12 cellular contexts compared by ENCODE assay signal in the genomic region with DNA sequence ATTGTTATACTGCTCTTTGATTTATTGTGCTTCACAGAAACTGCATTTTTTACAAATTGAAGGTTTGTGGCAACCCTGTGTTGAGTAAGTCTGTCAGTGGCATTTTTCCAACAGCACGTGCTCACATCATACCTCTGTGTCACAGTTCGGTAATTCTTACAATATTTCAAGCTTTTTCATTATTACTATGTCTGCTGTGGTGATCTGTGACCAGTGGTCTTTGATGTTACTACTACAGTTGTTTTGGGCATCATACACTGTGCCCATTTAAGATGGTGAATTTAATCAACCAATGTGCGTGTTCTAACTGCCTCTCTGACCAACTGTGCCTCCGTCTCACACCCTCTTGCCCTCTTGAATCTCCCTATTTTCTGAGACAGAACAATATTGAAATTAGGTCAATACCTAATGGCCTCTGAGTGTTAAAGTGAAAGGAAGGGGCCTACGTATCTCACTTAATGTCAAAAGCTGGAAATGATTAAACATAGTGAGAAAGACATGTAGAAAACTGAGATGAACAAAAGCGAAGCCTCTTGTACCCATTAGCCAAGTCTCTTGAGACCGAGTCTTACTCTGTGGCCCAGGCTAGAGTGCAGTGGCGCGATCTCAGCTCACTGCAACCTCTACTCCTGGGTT. TPM values are rescaled to one million over a fixed set of nuclear protein-coding genes. Genes with fewer than 3 reads are reported as not detected.
DNase-seq lines count a peak whose midpoint lies in the region; ATAC-seq and TF ChIP-seq lines count a peak whose summit lies in the region.
"Had no signal": no experiment of that assay in that cellular context is flagged by ENCODE, and none has a peak within 500 bp of the region (broad histone marks: within the 10 kb centered on the region; RNA-seq: fewer than 3 reads in every experiment).

No MANE protein-coding gene starts in this region.

- H3K4me3 ChIP-seq in IMR-90 (ENCODE audit: insufficient read depth, low read depth, low read length) (no peak overlapping the region), mesenchymal stem cell (ENCODE audit: insufficient read depth in 1 of 2, low read depth in 1 of 2, low read length in 2 of 2) (no peak overlapping the region)
- H3K4me3 ChIP-seq: sigmoid colon, SJSA1 had no signal

- WGBS in IMR-90 (ENCODE audit: extremely low coverage in 2 of 2, insufficient read length in 1 of 2), 2 experiments = 100% methylated on average over 2 of the region's 9 CpGs; no CpG with 5 or more reads in 1 of the 2 experiments
- WGBS in mesenchymal stem cell = 85% methylated on average over 6 of the region's 9 CpGs

- H4K20me1 ChIP-seq in IMR-90 (ENCODE audit: insufficient read depth, low read length) = no peaks in the 10 kb centered on the region

- H3K27ac ChIP-seq in IMR-90 (ENCODE audit: insufficient read depth, low read length) = no peak overlapping the region
- no peak overlapping the region for H3K27ac ChIP-seq in mesenchymal stem cell (ENCODE audit: low read length, poor library complexity, severe bottlenecking)
- H3K27ac ChIP-seq: sigmoid colon, SJSA1 had no signal

- in situ Hi-C loops in IMR-90 (cut with MboI; ENCODE audit: low sequenced_read_pairs) = no loop called here

- no peak overlapping the region for H2BK12ac ChIP-seq in mesenchymal stem cell (ENCODE audit: low read length in 2 of 2)

- no peak overlapping the region for H3K18ac ChIP-seq in IMR-90 (ENCODE audit: low read depth, low read length)
- no peak overlapping the region for H3K18ac ChIP-seq in mesenchymal stem cell (ENCODE audit: low read depth in 1 of 2, low read length in 2 of 2)

- TF ChIP-seq RAD21 in IMR-90 (IDR thresholded peaks at IDR 0.05; ENCODE audit: low read length) = no peak

- 0 out of 2 replicates have a peak overlapping the region, but pooled peaks have one; percentile 16 for H3K14ac ChIP-seq in IMR-90 (replicated peaks; ENCODE audit: low read depth, low read length)
- no peak overlapping the region for H3K14ac ChIP-seq in mesenchymal stem cell (ENCODE audit: low read length in 2 of 2)

- DNase-seq in stimulated activated naive CD8-positive, alpha-beta T cell treated with anti-CD3 and anti-CD28 coated beads, Interleukin-15, amount 100 ng/mL, for 72 hours = no peak
- no peak for DNase-seq in stimulated activated naive CD8-positive, alpha-beta T cell treated with anti-CD3 and anti-CD28 coated beads, Interleukin-15, Interleukin-2, amounts not matched to agents 100 U/mL and 50 U/mL, for 24 hours
- DNase-seq in IMR-90 (peak; percentile 73), DMS79 treated with DMSO at 0.1 percent for 48 hours (lab: John Stamatoyannopoulos, UW) (no peak), hypothalamus (lab: John Stamatoyannopoulos, UW) (no peak), mesenchymal stem cell (no peak), NOMO-1 treated with DMSO at 0.1 percent for 48 hours (lab: John Stamatoyannopoulos, UW; ENCODE audit: unreplicated experiment) (no peak)
- DNase-seq: activated T-cell treated with anti-CD3 and anti-CD28 coated beads, Interleukin-2, amount 50 U/mL, for 48 hours; NCI-H1417; sigmoid colon had no signal

- H2AK5ac ChIP-seq in IMR-90 (ENCODE audit: low read depth, low read length) = peak overlapping the region; percentile 61; the same call in 1 of the 2 replicates
- no peak overlapping the region for H2AK5ac ChIP-seq in mesenchymal stem cell (ENCODE audit: low read length, severe bottlenecking)

- no peak overlapping the region for H2AK9ac ChIP-seq in IMR-90 (replicated peaks; ENCODE audit: low read depth, low read length, poor library complexity)

- H3K23ac ChIP-seq in IMR-90 (ENCODE audit: low read depth, low read length) = no peak overlapping the region
- no peak overlapping the region for H3K23ac ChIP-seq in mesenchymal stem cell (ENCODE audit: low read length in 2 of 2)

- H3K27me3 Mint-ChIP-seq in stimulated activated naive CD8-positive, alpha-beta T cell treated with anti-CD3 and anti-CD28 coated beads, Interleukin-15, amount 100 ng/mL, for 72 hours = no peaks in the 10 kb centered on the region

- H4K5ac ChIP-seq in IMR-90 (ENCODE audit: low read depth, low read length) = no peak overlapping the region

- H3K4me1 ChIP-seq in IMR-90 (ENCODE audit: control insufficient read depth, insufficient read depth, low read length) (peaks cover 7% of the 10 kb centered on the region), mesenchymal stem cell (ENCODE audit: control insufficient read depth, insufficient read depth, low read depth, low read length) (peaks cover 10% of the 10 kb centered on the region)

- CTCF ChIA-PET in IMR-90 (lab: Yijun Ruan, JAX) = no interaction called here

- no TSS peak for BruUV-seq in IMR-90 (replicated peaks; lab: Mats Ljungman, UMichigan)

- dilution Hi-C loops in IMR-90 (cut with HindIII; ENCODE audit: low sequenced_read_pairs, unreplicated experiment) = no loop called here

- H4K8ac ChIP-seq in IMR-90 (ENCODE audit: low read depth in 2 of 2, low read length in 2 of 2) = no peak overlapping the region; a peak in 1 of 4 replicates
- H4K8ac ChIP-seq in mesenchymal stem cell (ENCODE audit: low read length) = no peak overlapping the region

- H2BK5ac ChIP-seq in IMR-90 (ENCODE audit: low read depth, low read length, poor library complexity, severe bottlenecking) (no peak overlapping the region), mesenchymal stem cell (ENCODE audit: low read depth, low read length, poor library complexity, severe bottlenecking) (no peak overlapping the region)

- peaks cover 8% of the 10 kb centered on the region for H3K9me1 ChIP-seq in IMR-90 (ENCODE audit: insufficient read depth, low read length)

- H3K36me3 ChIP-seq in IMR-90 (ENCODE audit: control insufficient read depth, insufficient read depth, low read length) (no peaks in the 10 kb centered on the region), mesenchymal stem cell (ENCODE audit: control insufficient read depth in 1 of 2, insufficient read depth in 2 of 2, low read depth in 1 of 2, low read length in 2 of 2) (no peaks in the 10 kb centered on the region)
- H3K36me3 ChIP-seq: sigmoid colon, SJSA1 had no signal

- no peaks in the 10 kb centered on the region for H3K4me1 Mint-ChIP-seq in stimulated activated naive CD8-positive, alpha-beta T cell treated with anti-CD3 and anti-CD28 coated beads, Interleukin-15, amount 100 ng/mL, for 72 hours

- no peak overlapping the region for H3K4me3 Mint-ChIP-seq in stimulated activated naive CD8-positive, alpha-beta T cell treated with anti-CD3 and anti-CD28 coated beads, Interleukin-15, amount 100 ng/mL, for 72 hours

- no peak overlapping the region for H3K56ac ChIP-seq in IMR-90 (ENCODE audit: extremely low read depth, insufficient read depth, low read length)

- H3K4ac ChIP-seq in IMR-90 (ENCODE audit: low read depth, low read length) (peak overlapping the region; percentile 27; the same call in 1 of the 2 replicates), mesenchymal stem cell (ENCODE audit: low read depth in 1 of 2, low read length in 2 of 2) (no peak overlapping the region)

- H3K79me1 ChIP-seq in IMR-90 (ENCODE audit: low read depth in 1 of 2, low read length in 2 of 2) = no peaks in the 10 kb centered on the region
- H3K79me1 ChIP-seq in mesenchymal stem cell (replicated peaks; ENCODE audit: low read length, poor library complexity, severe bottlenecking) = no peaks in the 10 kb centered on the region

- H2BK120ac ChIP-seq in IMR-90 (ENCODE audit: low read depth, low read length) (no peak overlapping the region), mesenchymal stem cell (ENCODE audit: low read depth, low read length) (no peak overlapping the region)

- no peaks in the 10 kb centered on the region for H3K9me3 Mint-ChIP-seq in stimulated activated naive CD8-positive, alpha-beta T cell treated with anti-CD3 and anti-CD28 coated beads, Interleukin-15, amount 100 ng/mL, for 72 hours

- H3K27ac Mint-ChIP-seq in stimulated activated naive CD8-positive, alpha-beta T cell treated with anti-CD3 and anti-CD28 coated beads, Interleukin-15, amount 100 ng/mL, for 72 hours = no peak overlapping the region

- TF ChIP-seq POLR2A in IMR-90 (IDR thresholded peaks at IDR 0.05; ENCODE audit: low read depth, low read length) = no peak

- H3K9me3 ChIP-seq in IMR-90 (ENCODE audit: control insufficient read depth, insufficient read depth, low read length) (no peaks in the 10 kb centered on the region), mesenchymal stem cell (ENCODE audit: control insufficient read depth, low read length) (no peaks in the 10 kb centered on the region)
- H3K9me3 ChIP-seq: sigmoid colon, SJSA1 had no signal

- H4K91ac ChIP-seq in IMR-90 (ENCODE audit: insufficient read depth, low read depth, low read length) (no peak overlapping the region), mesenchymal stem cell (ENCODE audit: low read length) (no peak overlapping the region)

- H3K9ac ChIP-seq in IMR-90 (ENCODE audit: low read depth, low read length) (no peak overlapping the region), mesenchymal stem cell (ENCODE audit: low read length) (no peak overlapping the region)

- intact Hi-C loops in IMR-90 (cut with micrococcal nuclease) = no loop called here

- no peak overlapping the region; the same call in 1 of the 2 replicates for H2BK20ac ChIP-seq in IMR-90 (ENCODE audit: low read depth, low read length)

- H3K4me2 ChIP-seq in IMR-90 (ENCODE audit: low read depth, low read length) = no peak overlapping the region
- H3K4me2 ChIP-seq in mesenchymal stem cell (ENCODE audit: low read length, poor library complexity, severe bottlenecking) = no peak overlapping the region

- peak; percentile 31 for ATAC-seq in stimulated activated naive CD8-positive, alpha-beta T cell treated with anti-CD3 and anti-CD28 coated beads, Interleukin-15, amount 100 ng/mL, for 72 hours
- no peak for ATAC-seq in stimulated activated naive CD8-positive, alpha-beta T cell treated with anti-CD3 and anti-CD28 coated beads, Interleukin-15, Interleukin-2, amounts not matched to agents 100 U/mL and 50 U/mL, for 24 hours
- ATAC-seq in HG02759 (IDR thresholded peaks at IDR 0.05; ENCODE audit: unreplicated experiment) = peak; percentile 83
- ATAC-seq in IMR-90 (ENCODE audit: low read depth) = peak; percentile 21

- H2AFZ ChIP-seq in IMR-90 (replicated peaks; ENCODE audit: low read length, poor library complexity) = no peak overlapping the region
- no peak overlapping the region for H2AFZ ChIP-seq in mesenchymal stem cell (ENCODE audit: low read depth, low read length)

- POLR2A ChIA-PET in IMR-90 (lab: Charles Lee; ENCODE audit: unreplicated experiment) = no interaction called here

- H3K27me3 ChIP-seq in IMR-90 (ENCODE audit: control insufficient read depth, insufficient read depth, low read length) (no peaks in the 10 kb centered on the region), mesenchymal stem cell (ENCODE audit: control insufficient read depth in 1 of 2, insufficient read depth in 1 of 2, low read length in 2 of 2) (no peaks in the 10 kb centered on the region)
- H3K27me3 ChIP-seq: sigmoid colon, SJSA1 had no signal

- no peak for TF ChIP-seq CTCF in IMR-90 (conservative IDR thresholded peaks at IDR 0.05; ENCODE audit: low read depth, low read length)

- no peak overlapping the region for H2BK15ac ChIP-seq in IMR-90 (ENCODE audit: low read depth, low read length)
- H2BK15ac ChIP-seq in mesenchymal stem cell (ENCODE audit: low read depth, poor library complexity, severe bottlenecking) = no peak overlapping the region

RNA-seq across cellular contexts. Expression of gene ASL, which starts 20.2 kb away (rescaled TPM):
- 42.8 and 50.0 TPM in 2 replicates for total RNA-seq in IMR-90 (2012; rRNA removed)
- 49.0 and 49.7 TPM in 2 replicates for polyA plus RNA-seq in IMR-90 (2012; rRNA removed)
- 41.3 and 45.5 TPM in 2 replicates for polyA plus RNA-seq in IMR-90 (2012; cell fraction: cytosol; rRNA removed)
- polyA plus RNA-seq in IMR-90 (2012; cell fraction: nucleus; rRNA removed; ENCODE audit: low replicate concordance) = 95.3 and 201 TPM in 2 replicates
- polyA plus RNA-seq in mesenchymal stem cell (2013, experiment 1 of 2) = 18.9 TPM
- polyA plus RNA-seq in mesenchymal stem cell (2013, experiment 2 of 2) = 18.4 TPM

RNA-seq across cellular contexts. Expression of gene CRCP, which starts 59.2 kb away (rescaled TPM):
- total RNA-seq in IMR-90 (2012; rRNA removed) = 37.5 and 37.8 TPM in 2 replicates
- polyA plus RNA-seq in IMR-90 (2012; rRNA removed) = 21.5 and 22.9 TPM in 2 replicates
- 11.4 and 11.9 TPM in 2 replicates for polyA plus RNA-seq in IMR-90 (2012; cell fraction: cytosol; rRNA removed)
- 7.6 and 24.1 TPM in 2 replicates for polyA plus RNA-seq in IMR-90 (2012; cell fraction: nucleus; rRNA removed; ENCODE audit: low replicate concordance)
- polyA plus RNA-seq in mesenchymal stem cell (2013, experiment 1 of 2) = 17.4 TPM
- polyA plus RNA-seq in mesenchymal stem cell (2013, experiment 2 of 2) = 17.1 TPM
